17 cellular contexts compared by ENCODE assay signal in genomic region chr10:122854648-122855047, GRCh38. TPM values are rescaled to one million over a fixed set of nuclear protein-coding genes. Genes with fewer than 3 reads are reported as not detected.
DNase-seq lines count a peak whose midpoint lies in the region; ATAC-seq and TF ChIP-seq lines count a peak whose summit lies in the region.
"Had no signal": no experiment of that assay in that cellular context is flagged by ENCODE, and none has a peak within 500 bp of the region (broad histone marks: within the 10 kb centered on the region; RNA-seq: fewer than 3 reads in every experiment).

No MANE protein-coding gene starts in this region.

- no peaks in the 10 kb centered on the region for H3K27me3 ChIP-seq in MG63

- no peak overlapping the region for H3K4me3 ChIP-seq in MG63
- no peak overlapping the region for H3K4me3 ChIP-seq in cardiac fibroblast (replicated peaks in 1 of 2; ENCODE audit: low read depth in 2 of 2, low read length in 2 of 2)
- H3K4me3 ChIP-seq: GM23338 had no signal

- TF ChIP-seq CTCF in cardiac fibroblast (IDR thresholded peaks at IDR 0.05; ENCODE audit: low read depth, low read length), result no peak

- H3K36me3 ChIP-seq in MG63, result peaks cover 41% of the 10 kb centered on the region

- in situ Hi-C loops in Caki2 (cut with HindIII; ENCODE audit: low pct_unique_long_range_greater_than_20kb, low sequenced_read_pairs), result no loop called here

- ATAC-seq in HG03571 (IDR thresholded peaks at IDR 0.05; ENCODE audit: unreplicated experiment), result no peak
- ATAC-seq: esophagus mucosa, GM23338 had no signal

- H3K9me3 ChIP-seq in MG63, result no peaks in the 10 kb centered on the region

- peak; percentile 13 for DNase-seq in Caki2 (ENCODE audit: low read depth)
- peak; percentile 79 for DNase-seq in MG63
- peak; percentile 40 to 92 for DNase-seq in cardiac fibroblast (ENCODE audit: low read depth in 2 of 2)
- DNase-seq in myocyte (ENCODE audit: low read depth), result peak; percentile 88
- no peak for DNase-seq in NCI-H2029 treated with DMSO at 0.1 percent for 48 hours (lab: John Stamatoyannopoulos, UW)
- DNase-seq in iPS-NIHi7 (ENCODE audit: extremely low spot score), result no peak
- DNase-seq in NCI-H2107 treated with DMSO at 0.1 percent for 48 hours (lab: John Stamatoyannopoulos, UW; ENCODE audit: unreplicated experiment), result no peak
- DNase-seq: activated CD4-positive, CD25-positive, alpha-beta regulatory T cell treated with anti-CD3 and anti-CD28 coated beads, Interleukin-2, amount 50 U/mL, for 72 hours; activated effector memory CD4-positive, alpha-beta T cell treated with Interleukin-2 at 50 U/mL for 16 hours; Calu3; immature natural killer cell; NCI-H1417; NCI-H526 had no signal

RNA-seq across cellular contexts. Expression of gene CUZD1, which starts 9.0 kb away (rescaled TPM):
- 2.5 TPM in 1 of 2 replicates, not detected in the other for total RNA-seq in Caki2 (2014; rRNA removed; shearing (Covaris generic); ENCODE audit: low replicate concordance)
- total RNA-seq in MG63 (2014; rRNA removed; shearing (Covaris generic); ENCODE audit: low replicate concordance), result 0.13 TPM in 1 of 2 replicates, not detected in the other
- total RNA-seq in myocyte, result 16.7 and 40.3 TPM in 2 replicates
- 5.1 TPM for polyA plus RNA-seq in myocyte (2012)

RNA-seq across cellular contexts. Expression of gene FAM24B, which starts 24.7 kb away (rescaled TPM):
- total RNA-seq in Caki2 (2014; rRNA removed; shearing (Covaris generic); ENCODE audit: low replicate concordance), result 0.64 and 2.5 TPM in 2 replicates
- total RNA-seq in MG63 (2014; rRNA removed; shearing (Covaris generic); ENCODE audit: low replicate concordance), result 0.72 TPM in 1 of 2 replicates, not detected in the other
- total RNA-seq in myocyte, result 5.0 and 10.1 TPM in 2 replicates
- polyA plus RNA-seq in myocyte (2012), result 14.3 TPM

RNA-seq across cellular contexts. Expression of gene FAM24A, which starts 55.8 kb away (rescaled TPM):
- total RNA-seq in Caki2 (2014; rRNA removed; shearing (Covaris generic); ENCODE audit: low replicate concordance), result not detected in 2 replicates
- not detected in 2 replicates for total RNA-seq in MG63 (2014; rRNA removed; shearing (Covaris generic); ENCODE audit: low replicate concordance)
- not detected in 2 replicates for total RNA-seq in myocyte
- not detected for polyA plus RNA-seq in myocyte (2012)
- total RNA-seq: Calu3, esophagus mucosa, GM23338, pulmonary artery endothelial cell had no signal
- polyA plus RNA-seq: GM23338, immature natural killer cell had no signal

Comparison
In these comparisons a context has a peak if more than half of its experiments do, and no peak if none do; other contexts are left out.
1. DNase-seq: peak in Caki2 (single experiment), MG63 (single experiment), cardiac fibroblast (2 of 2) and myocyte (single experiment); none in NCI-H2029 treated with DMSO at 0.1 percent for 48 hours (single experiment), iPS-NIHi7 (single experiment) and NCI-H2107 treated with DMSO at 0.1 percent for 48 hours (single experiment).